Comparison of ENCODE assay signal across 9 cellular contexts in the genomic region with DNA sequence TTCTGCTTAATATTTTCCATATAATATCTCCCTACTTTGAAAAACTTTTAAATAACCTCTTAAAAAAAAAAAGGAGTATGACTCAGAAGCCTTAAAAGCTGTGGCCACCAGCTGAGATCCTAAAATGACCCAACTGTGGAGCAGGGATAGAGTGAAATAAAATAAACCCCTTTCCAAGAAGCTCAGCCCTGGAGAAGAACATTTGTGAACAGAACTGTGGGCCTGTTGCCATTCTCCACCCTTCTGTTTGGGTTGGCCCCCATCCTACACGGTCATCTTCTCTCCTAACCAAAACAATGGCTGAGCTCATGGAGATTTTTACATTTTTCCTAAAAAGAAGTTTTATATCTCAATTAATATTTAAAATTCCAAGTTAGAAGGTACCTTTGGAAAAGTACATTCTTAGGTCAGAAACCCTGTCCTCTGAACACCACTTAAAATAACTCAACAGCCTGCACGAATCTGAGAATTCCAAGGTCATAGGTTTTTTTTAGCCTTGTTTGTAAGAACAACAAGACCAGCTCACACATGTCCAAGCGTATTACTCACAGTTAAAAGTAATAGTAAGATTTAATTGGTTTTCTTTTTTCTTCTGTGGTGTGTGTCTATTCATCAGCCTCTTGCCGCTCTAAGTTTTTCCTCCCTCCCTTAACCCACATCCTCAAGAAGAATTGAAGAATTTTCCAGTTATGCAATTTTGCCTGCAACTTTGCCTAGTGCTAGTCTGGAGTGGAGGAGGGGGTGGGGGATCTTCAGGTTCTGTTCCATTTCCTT.
DNase-seq lines count a peak whose midpoint lies in the region; TF ChIP-seq lines count a peak whose summit lies in the region.
"Had no signal": no experiment of that assay in that cellular context is flagged by ENCODE, and none has a peak within 500 bp of the region (broad histone marks: within the 10 kb centered on the region; RNA-seq: fewer than 3 reads in every experiment).

No MANE protein-coding gene starts in this region.

- DNase-seq in AG08395 (ENCODE audit: low spot score) (peak; percentile 67), RWPE1 (ENCODE audit: low spot score) (peak; percentile 85), fibroblast of pulmonary artery (ENCODE audit: low read depth) (peak; percentile 91), osteoblast (ENCODE audit: insufficient read length, low spot score, missing footprints) (peak; percentile 81), hippocampal formation (lab: John Stamatoyannopoulos, UW) (no peak), NCI-H748 (lab: John Stamatoyannopoulos, UW; ENCODE audit: unreplicated experiment) (no peak), ACHN (no peak)
- DNase-seq in activated CD4-positive, alpha-beta T cell treated with anti-CD3 and anti-CD28 coated beads, Interleukin-2, amount 50 U/mL, for 48 hours = no peak
- DNase-seq: NCI-H1436 treated with DMSO at 0.1 percent for 48 hours had no signal

- peak overlapping the region; percentile 88 for H3K4me2 ChIP-seq in osteoblast (ENCODE audit: insufficient read depth, low read length)

- H3K36me3 ChIP-seq in osteoblast (ENCODE audit: insufficient read depth, low read length) = no peaks in the 10 kb centered on the region

- H4K20me1 ChIP-seq in osteoblast (ENCODE audit: insufficient read depth, low read length) = no peaks in the 10 kb centered on the region

- no peak for TF ChIP-seq CTCF in RWPE1 (conservative IDR thresholded peaks at IDR 0.05; ENCODE audit: low read depth)
- TF ChIP-seq CTCF in fibroblast of pulmonary artery (IDR thresholded peaks at IDR 0.05; ENCODE audit: low read length, missing control alignments) = no peak
- TF ChIP-seq CTCF in osteoblast (IDR thresholded peaks at IDR 0.05; ENCODE audit: extremely low read depth, low read depth, low read length) = no peak

- CTCF ChIA-PET in RWPE1 (lab: Yijun Ruan, JAX) = interaction anchor here (0.6 to 0.7 kb wide), 4 partner anchors 62 to 1449 kb away, joined by 3 read pairs; no protein-coding TSS in a partner anchor

- in situ Hi-C loops in ACHN (cut with HindIII; ENCODE audit: low pct_ligation_motif_present, low pct_unique_long_range_greater_than_20kb, low sequenced_read_pairs) = no loop called here

- POLR2A ChIA-PET in RWPE1 (lab: Yijun Ruan, JAX; ENCODE audit: low non-redundant PET) = no interaction called here

- no peak overlapping the region for H2AFZ ChIP-seq in osteoblast (ENCODE audit: low read length)

- H3K27ac ChIP-seq in RWPE1 (peak overlapping the region; percentile 97), osteoblast (ENCODE audit: low read depth, low read length) (peak overlapping the region; percentile 90)

- peaks cover 43% of the 10 kb centered on the region for H3K4me1 ChIP-seq in osteoblast (ENCODE audit: insufficient read depth, low read length)

- no peaks in the 10 kb centered on the region for H3K9me3 ChIP-seq in osteoblast (ENCODE audit: low read depth, low read length)

- H3K4me3 ChIP-seq in fibroblast of pulmonary artery (replicated peaks; ENCODE audit: low read depth, low read length) (peak overlapping the region; percentile 12), osteoblast (ENCODE audit: insufficient read depth, low read length) (peak overlapping the region; percentile 63)

- H3K79me2 ChIP-seq in osteoblast (ENCODE audit: insufficient read depth, low read length) = no peaks in the 10 kb centered on the region

- no peaks in the 10 kb centered on the region for H3K27me3 ChIP-seq in osteoblast (ENCODE audit: insufficient read depth, low read length)

Comparison
In these comparisons a context has a peak if more than half of its experiments do, and no peak if none do; other contexts are left out.
1. DNase-seq: peak in AG08395 (single experiment), RWPE1 (single experiment), fibroblast of pulmonary artery (single experiment) and osteoblast (single experiment); none in activated CD4-positive, alpha-beta T cell treated with anti-CD3 and anti-CD28 coated beads, Interleukin-2, amount 50 U/mL, for 48 hours (0 of 2), hippocampal formation (0 of 2), NCI-H748 (single experiment) and ACHN (single experiment).